17 cellular contexts compared by ENCODE assay signal in genomic region chr21:33762798-33763572, GRCh38.
A peak's percentile ranks its signal among the peaks of the same experiment; 100 is the strongest.
DNase-seq lines count a peak whose midpoint lies in the region; ATAC-seq and TF ChIP-seq lines count a peak whose summit lies in the region.
"Had no signal": no experiment of that assay in that cellular context is flagged by ENCODE, and none has a peak within 500 bp of the region (broad histone marks: within the 10 kb centered on the region; RNA-seq: fewer than 3 reads in every experiment).

No MANE protein-coding gene starts in this region.

- H3K4me3 ChIP-seq in RWPE2 (ENCODE audit: severe bottlenecking) (no peak overlapping the region), fibroblast of mammary gland (ENCODE audit: control insufficient read depth, low read depth, low read length) (no peak overlapping the region), Karpas-422 (ENCODE audit: low read length) (no peak overlapping the region)
- H3K4me3 ChIP-seq: BLaER1, esophagus muscularis mucosa had no signal

- H3K27ac ChIP-seq in RWPE2 (ENCODE audit: poor library complexity, severe bottlenecking) (peak overlapping the region; percentile 69), Karpas-422 (ENCODE audit: low read length) (no peak overlapping the region)
- H3K27ac ChIP-seq: BLaER1, esophagus muscularis mucosa, parathyroid adenoma had no signal

- no peak overlapping the region for H3K9ac ChIP-seq in Karpas-422 (ENCODE audit: low read length)
- H3K9ac ChIP-seq: BLaER1, parathyroid adenoma had no signal

- H4K20me1 ChIP-seq in Karpas-422 (ENCODE audit: insufficient read depth, low read depth, low read length), result no peaks in the 10 kb centered on the region
- H4K20me1 ChIP-seq: BLaER1 had no signal

- H3K36me3 ChIP-seq in RWPE2 (ENCODE audit: low read depth) (peaks cover 18% of the 10 kb centered on the region), Karpas-422 (ENCODE audit: insufficient read depth, low read length) (no peaks in the 10 kb centered on the region)

- TF ChIP-seq CTCF in RWPE2 (IDR thresholded peaks at IDR 0.05; ENCODE audit: poor library complexity, severe bottlenecking) (no peak), fibroblast of mammary gland (conservative IDR thresholded peaks at IDR 0.05; ENCODE audit: control insufficient read depth, insufficient read depth, low read depth, low read length) (no peak)

- no peak overlapping the region for H3K4me2 ChIP-seq in Karpas-422 (ENCODE audit: low read depth, low read length, poor library complexity, severe bottlenecking)
- H3K4me2 ChIP-seq: BLaER1 had no signal

- peak; percentile 8 for DNase-seq in Daoy (ENCODE audit: low read depth)
- no peak for DNase-seq in RWPE2 (ENCODE audit: low spot score)
- peak; percentile 9 for DNase-seq in fibroblast of mammary gland (ENCODE audit: low read depth)
- DNase-seq in pulmonary artery endothelial cell (ENCODE audit: low read depth, low spot score), result peak; percentile 5
- DNase-seq in Karpas-422, result no peak
- DNase-seq in NAMALWA (ENCODE audit: low spot score), result no peak
- DNase-seq in stimulated activated CD4-positive, alpha-beta T cell treated with anti-CD3 and anti-CD28 coated beads, Interleukin-4, amount 100 ng/mL, for 1 hour, result no peak
- no peak for DNase-seq in HuH-7 (ENCODE audit: low spot score)
- DNase-seq: activated CD8-positive, alpha-beta memory T cell treated with anti-CD3 and anti-CD28 coated beads for 24 hours; DMS79; Kasumi-1; midbrain; NCI-H1694 treated with DMSO at 0.1 percent for 48 hours had no signal

- no peaks in the 10 kb centered on the region for H3K9me3 ChIP-seq in RWPE2 (ENCODE audit: severe bottlenecking)
- H3K9me3 ChIP-seq in Karpas-422 (ENCODE audit: low read length), result no peaks in the 10 kb centered on the region
- H3K9me3 ChIP-seq: BLaER1, esophagus muscularis mucosa had no signal

- H3K79me2 ChIP-seq in Karpas-422 (ENCODE audit: low read length), result no peaks in the 10 kb centered on the region
- H3K79me2 ChIP-seq: parathyroid adenoma had no signal

- no peaks in the 10 kb centered on the region for H3K9me2 ChIP-seq in Karpas-422 (replicated peaks; ENCODE audit: insufficient read depth, low read length)

- H3K4me1 ChIP-seq in RWPE2 (ENCODE audit: insufficient read depth, poor library complexity, severe bottlenecking), result peaks cover 22% of the 10 kb centered on the region
- H3K4me1 ChIP-seq in Karpas-422 (ENCODE audit: low read length), result peaks cover 14% of the 10 kb centered on the region
- H3K4me1 ChIP-seq: BLaER1, parathyroid adenoma had no signal

- H2AFZ ChIP-seq in Karpas-422 (ENCODE audit: low read length), result no peak overlapping the region
- H2AFZ ChIP-seq: parathyroid adenoma had no signal

- peak; percentile 37; the same call in 1 of the 3 replicates for ATAC-seq in RWPE2 (ENCODE audit: low read depth)
- ATAC-seq: Right ventricle myocardium inferior had no signal

- H3K27me3 ChIP-seq in RWPE2 (ENCODE audit: insufficient read depth, poor library complexity, severe bottlenecking), result no peaks in the 10 kb centered on the region
- no peaks in the 10 kb centered on the region for H3K27me3 ChIP-seq in Karpas-422 (ENCODE audit: low read length)
- H3K27me3 ChIP-seq: BLaER1, esophagus muscularis mucosa had no signal

Comparison
In these comparisons a context has a peak if more than half of its experiments do, and no peak if none do; other contexts are left out.
1. DNase-seq: peak in Daoy (single experiment), fibroblast of mammary gland (single experiment) and pulmonary artery endothelial cell (single experiment); none in RWPE2 (single experiment), Karpas-422 (single experiment), NAMALWA (single experiment), stimulated activated CD4-positive, alpha-beta T cell treated with anti-CD3 and anti-CD28 coated beads, Interleukin-4, amount 100 ng/mL, for 1 hour (single experiment) and HuH-7 (single experiment).